ENCODE assay signal across 11 cellular contexts in the genomic region with DNA sequence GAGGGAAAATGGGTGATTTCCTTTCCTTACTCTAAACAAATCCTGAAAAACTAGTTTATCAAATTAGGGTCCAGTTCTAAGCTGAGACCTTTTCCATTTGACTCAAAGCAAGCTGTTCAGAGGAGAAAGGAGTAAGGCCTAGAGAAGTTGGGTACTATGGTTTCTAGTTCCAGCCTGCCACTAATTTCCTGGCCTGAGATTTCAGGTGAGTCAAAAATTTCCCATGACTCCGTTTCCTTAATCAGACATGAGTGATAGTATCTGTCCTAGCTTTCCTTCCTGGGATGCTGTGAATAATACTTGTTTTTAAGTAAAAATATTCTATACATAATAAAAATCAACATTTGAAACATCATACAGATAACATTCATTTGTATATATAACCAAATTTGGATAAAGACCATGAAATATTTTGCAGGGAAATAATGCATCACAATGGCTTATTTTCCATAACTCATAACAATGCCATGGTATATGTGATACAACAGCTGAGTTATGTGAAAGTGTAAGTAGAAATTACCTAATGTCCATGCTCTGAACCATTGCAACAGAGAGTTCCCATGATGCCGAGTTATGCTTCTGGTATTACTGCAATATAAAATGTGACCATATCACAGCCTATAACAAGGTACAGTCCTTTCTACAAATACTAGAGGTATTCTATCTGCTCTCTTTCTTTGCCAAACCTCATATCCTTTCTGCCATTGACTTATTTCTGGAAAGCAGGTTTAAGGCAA.
A peak's percentile ranks its signal among the peaks of the same experiment; 100 is the strongest.
DNase-seq lines count a peak whose midpoint lies in the region; ATAC-seq and TF ChIP-seq lines count a peak whose summit lies in the region.
"Had no signal": no experiment of that assay in that cellular context is flagged by ENCODE, and none has a peak within 500 bp of the region (broad histone marks: within the 10 kb centered on the region; RNA-seq: fewer than 3 reads in every experiment).

No MANE protein-coding gene starts in this region.

- no peak overlapping the region for H3K4me3 Mint-ChIP-seq in activated CD4-positive, alpha-beta memory T cell treated with anti-CD3 and anti-CD28 coated beads for 36 hours
- no peak overlapping the region for H3K4me3 Mint-ChIP-seq in CD8-positive, alpha-beta T cell
- H3K4me3 Mint-ChIP-seq: T-helper 2 cell treated with Interferon-gamma antibody and Interleukin-4, amounts not matched to agents 5 μg/mL and 100 μg/mL, for 36 hours had no signal

- H3K27ac Mint-ChIP-seq in activated CD4-positive, alpha-beta memory T cell treated with anti-CD3 and anti-CD28 coated beads for 36 hours, result no peak overlapping the region
- H3K27ac Mint-ChIP-seq in CD8-positive, alpha-beta T cell, result no peak overlapping the region
- H3K27ac Mint-ChIP-seq: activated T-helper 2 cell treated with anti-CD3 and anti-CD28 coated beads, Interferon-gamma antibody, Interleukin-2, Interleukin-4, amounts not matched to agents 10 μg/mL and 5 μg/mL and 100 μg/mL, durations not matched to agents 14 hours and 24 hours and 36 hours; T-helper 2 cell treated with Interferon-gamma antibody and Interleukin-4, amounts not matched to agents 5 μg/mL and 100 μg/mL, for 36 hours had no signal

- H3K36me3 Mint-ChIP-seq in activated CD4-positive, alpha-beta memory T cell treated with anti-CD3 and anti-CD28 coated beads for 36 hours, result peaks cover 1% of the 10 kb centered on the region
- no peaks in the 10 kb centered on the region for H3K36me3 Mint-ChIP-seq in CD8-positive, alpha-beta T cell

- no peaks in the 10 kb centered on the region for H3K4me1 ChIP-seq in CD8-positive, alpha-beta T cell (ENCODE audit: insufficient read depth, low read length)

- no peak for TF ChIP-seq CTCF in epithelial cell of esophagus (IDR thresholded peaks at IDR 0.05; ENCODE audit: insufficient read depth, low read depth, low read length, missing control alignments)
- TF ChIP-seq CTCF in CD8-positive, alpha-beta T cell (IDR thresholded peaks at IDR 0.05), result no peak

- H3K27ac ChIP-seq in CD8-positive, alpha-beta T cell (ENCODE audit: low read depth, low read length), result no peak overlapping the region
- H3K27ac ChIP-seq: vagina had no signal

- no peaks in the 10 kb centered on the region for H3K27me3 ChIP-seq in CD8-positive, alpha-beta T cell (ENCODE audit: insufficient read depth, low read length)
- H3K27me3 ChIP-seq: vagina had no signal

- CTCF ChIA-PET in activated CD4-positive, alpha-beta memory T cell treated with anti-CD3 and anti-CD28 coated beads for 36 hours (lab: Charles Lee), result no interaction called here
- CTCF ChIA-PET in CD8-positive, alpha-beta T cell (lab: Charles Lee), result no interaction called here

- ATAC-seq in GM18517 (IDR thresholded peaks at IDR 0.05; ENCODE audit: unreplicated experiment), result peak; percentile 91
- ATAC-seq in GM21381 (IDR thresholded peaks at IDR 0.05; ENCODE audit: unreplicated experiment), result peak; percentile 66
- peak; percentile 62 for ATAC-seq in HG03097 (IDR thresholded peaks at IDR 0.05; ENCODE audit: low FRiP score, unreplicated experiment)
- ATAC-seq in CD8-positive, alpha-beta T cell, result no peak

- intact Hi-C loops in activated CD4-positive, alpha-beta memory T cell treated with anti-CD3 and anti-CD28 coated beads for 36 hours (cut with micrococcal nuclease), result no loop called here
- intact Hi-C loops in CD8-positive, alpha-beta T cell (cut with DNase I, micrococcal nuclease), result no loop called here

- no peaks in the 10 kb centered on the region for H3K36me3 ChIP-seq in CD8-positive, alpha-beta T cell (ENCODE audit: insufficient read depth, low read length)
- H3K36me3 ChIP-seq: vagina had no signal

- no peak overlapping the region for H3K4me3 ChIP-seq in epithelial cell of esophagus (ENCODE audit: low read length)
- H3K4me3 ChIP-seq in CD8-positive, alpha-beta T cell (ENCODE audit: low read depth, low read length), result no peak overlapping the region
- H3K4me3 ChIP-seq: vagina had no signal

- no peaks in the 10 kb centered on the region for H3K9me3 ChIP-seq in CD8-positive, alpha-beta T cell (ENCODE audit: low read length)
- H3K9me3 ChIP-seq: vagina had no signal

- peak; percentile 86 for DNase-seq in epithelial cell of esophagus (ENCODE audit: low read depth)
- no peak for DNase-seq in activated CD4-positive, alpha-beta memory T cell treated with anti-CD3 and anti-CD28 coated beads for 36 hours
- no peak for DNase-seq in CD8-positive, alpha-beta T cell
- no peak for DNase-seq in NCI-H510A treated with DMSO at 0.1 percent for 48 hours (lab: John Stamatoyannopoulos, UW)
- DNase-seq in NOMO-1 treated with dmso at 0.1 percent for 144 hours (lab: John Stamatoyannopoulos, UW; ENCODE audit: unreplicated experiment), result no peak

- POLR2A ChIA-PET in activated CD4-positive, alpha-beta memory T cell treated with anti-CD3 and anti-CD28 coated beads for 36 hours (lab: Charles Lee), result no interaction called here
- POLR2A ChIA-PET in CD8-positive, alpha-beta T cell (lab: Charles Lee), result no interaction called here

- H3K9me3 Mint-ChIP-seq in activated CD4-positive, alpha-beta memory T cell treated with anti-CD3 and anti-CD28 coated beads for 36 hours, result no peaks in the 10 kb centered on the region
- H3K9me3 Mint-ChIP-seq in CD8-positive, alpha-beta T cell, result no peaks in the 10 kb centered on the region
- H3K9me3 Mint-ChIP-seq: activated T-helper 2 cell treated with anti-CD3 and anti-CD28 coated beads, Interferon-gamma antibody, Interleukin-2, Interleukin-4, amounts not matched to agents 10 μg/mL and 5 μg/mL and 100 μg/mL, durations not matched to agents 14 hours and 24 hours and 36 hours; T-helper 2 cell treated with Interferon-gamma antibody and Interleukin-4, amounts not matched to agents 5 μg/mL and 100 μg/mL, for 36 hours had no signal

- H3K4me1 Mint-ChIP-seq in activated CD4-positive, alpha-beta memory T cell treated with anti-CD3 and anti-CD28 coated beads for 36 hours (ENCODE audit: low read depth), result peaks cover 31% of the 10 kb centered on the region
- peaks cover 57% of the 10 kb centered on the region for H3K4me1 Mint-ChIP-seq in CD8-positive, alpha-beta T cell (ENCODE audit: low read depth)

- no peaks in the 10 kb centered on the region for H3K27me3 Mint-ChIP-seq in activated CD4-positive, alpha-beta memory T cell treated with anti-CD3 and anti-CD28 coated beads for 36 hours
- no peaks in the 10 kb centered on the region for H3K27me3 Mint-ChIP-seq in CD8-positive, alpha-beta T cell (ENCODE audit: low read depth)
